1 cellular context compared by ENCODE assay signal in the genomic region with DNA sequence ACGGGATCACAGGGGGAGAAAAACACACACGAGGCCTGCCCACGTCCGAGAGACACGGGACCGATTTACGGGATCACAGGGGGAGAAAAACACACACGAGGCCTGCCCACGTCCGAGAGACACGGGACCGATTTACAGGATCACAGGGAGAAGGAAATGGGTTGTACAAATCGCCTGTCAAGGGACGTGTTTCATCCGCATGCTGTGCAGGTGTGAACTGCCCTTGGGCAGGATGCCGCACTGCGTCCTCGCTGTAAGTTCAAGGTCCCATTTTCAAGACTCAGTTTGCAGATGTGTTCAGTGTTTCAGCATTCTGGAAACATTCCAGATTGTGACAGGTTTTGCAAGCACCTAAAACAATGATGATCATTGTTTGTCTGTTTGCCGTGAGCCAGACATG.
TF ChIP-seq lines count a peak whose summit lies in the region.

No MANE protein-coding gene starts in this region.

TF ChIP-seq in HepG2, 621 proteins besides CTCF, POLR2A, EP300 and RAD21 (continued from another document):
- TF ChIP-seq, protein P1, sequence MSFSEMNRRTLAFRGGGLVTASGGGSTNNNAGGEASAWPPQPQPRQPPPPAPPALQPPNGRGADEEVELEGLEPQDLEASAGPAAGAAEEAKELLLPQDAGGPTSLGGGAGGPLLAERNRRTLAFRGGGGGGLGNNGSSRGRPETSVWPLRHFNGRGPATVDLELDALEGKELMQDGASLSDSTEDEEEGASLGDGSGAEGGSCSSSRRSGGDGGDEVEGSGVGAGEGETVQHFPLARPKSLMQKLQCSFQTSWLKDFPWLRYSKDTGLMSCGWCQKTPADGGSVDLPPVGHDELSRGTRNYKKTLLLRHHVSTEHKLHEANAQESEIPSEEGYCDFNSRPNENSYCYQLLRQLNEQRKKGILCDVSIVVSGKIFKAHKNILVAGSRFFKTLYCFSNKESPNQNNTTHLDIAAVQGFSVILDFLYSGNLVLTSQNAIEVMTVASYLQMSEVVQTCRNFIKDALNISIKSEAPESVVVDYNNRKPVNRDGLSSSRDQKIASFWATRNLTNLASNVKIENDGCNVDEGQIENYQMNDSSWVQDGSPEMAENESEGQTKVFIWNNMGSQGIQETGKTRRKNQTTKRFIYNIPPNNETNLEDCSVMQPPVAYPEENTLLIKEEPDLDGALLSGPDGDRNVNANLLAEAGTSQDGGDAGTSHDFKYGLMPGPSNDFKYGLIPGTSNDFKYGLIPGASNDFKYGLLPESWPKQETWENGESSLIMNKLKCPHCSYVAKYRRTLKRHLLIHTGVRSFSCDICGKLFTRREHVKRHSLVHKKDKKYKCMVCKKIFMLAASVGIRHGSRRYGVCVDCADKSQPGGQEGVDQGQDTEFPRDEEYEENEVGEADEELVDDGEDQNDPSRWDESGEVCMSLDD (CRISPR knock-in tag; IDR thresholded peaks at IDR 0.05; ENCODE audit: borderline replicate concordance): no peak
- TF ChIP-seq MLLT10 (CRISPR knock-in tag; IDR thresholded peaks at IDR 0.05): no peak
- TF ChIP-seq HMGA1 (CRISPR knock-in tag; conservative IDR thresholded peaks at IDR 0.05): no peak
- TF ChIP-seq, protein P2, sequence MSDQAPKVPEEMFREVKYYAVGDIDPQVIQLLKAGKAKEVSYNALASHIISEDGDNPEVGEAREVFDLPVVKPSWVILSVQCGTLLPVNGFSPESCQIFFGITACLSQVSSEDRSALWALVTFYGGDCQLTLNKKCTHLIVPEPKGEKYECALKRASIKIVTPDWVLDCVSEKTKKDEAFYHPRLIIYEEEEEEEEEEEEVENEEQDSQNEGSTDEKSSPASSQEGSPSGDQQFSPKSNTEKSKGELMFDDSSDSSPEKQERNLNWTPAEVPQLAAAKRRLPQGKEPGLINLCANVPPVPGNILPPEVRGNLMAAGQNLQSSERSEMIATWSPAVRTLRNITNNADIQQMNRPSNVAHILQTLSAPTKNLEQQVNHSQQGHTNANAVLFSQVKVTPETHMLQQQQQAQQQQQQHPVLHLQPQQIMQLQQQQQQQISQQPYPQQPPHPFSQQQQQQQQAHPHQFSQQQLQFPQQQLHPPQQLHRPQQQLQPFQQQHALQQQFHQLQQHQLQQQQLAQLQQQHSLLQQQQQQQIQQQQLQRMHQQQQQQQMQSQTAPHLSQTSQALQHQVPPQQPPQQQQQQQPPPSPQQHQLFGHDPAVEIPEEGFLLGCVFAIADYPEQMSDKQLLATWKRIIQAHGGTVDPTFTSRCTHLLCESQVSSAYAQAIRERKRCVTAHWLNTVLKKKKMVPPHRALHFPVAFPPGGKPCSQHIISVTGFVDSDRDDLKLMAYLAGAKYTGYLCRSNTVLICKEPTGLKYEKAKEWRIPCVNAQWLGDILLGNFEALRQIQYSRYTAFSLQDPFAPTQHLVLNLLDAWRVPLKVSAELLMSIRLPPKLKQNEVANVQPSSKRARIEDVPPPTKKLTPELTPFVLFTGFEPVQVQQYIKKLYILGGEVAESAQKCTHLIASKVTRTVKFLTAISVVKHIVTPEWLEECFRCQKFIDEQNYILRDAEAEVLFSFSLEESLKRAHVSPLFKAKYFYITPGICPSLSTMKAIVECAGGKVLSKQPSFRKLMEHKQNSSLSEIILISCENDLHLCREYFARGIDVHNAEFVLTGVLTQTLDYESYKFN (CRISPR knock-in tag; conservative IDR thresholded peaks at IDR 0.05): peak; percentile 38; the same call in 1 of the 2 replicates
- no peak for TF ChIP-seq POLR2AphosphoS5 (IDR thresholded peaks at IDR 0.05; ENCODE audit: low read depth, low read length)
- no peak for TF ChIP-seq EZH2 (conservative IDR thresholded peaks at IDR 0.05; ENCODE audit: low read depth, low read length)
- TF ChIP-seq ZNF549 (CRISPR knock-in tag; IDR thresholded peaks at IDR 0.05): no peak
- TF ChIP-seq, protein P3, sequence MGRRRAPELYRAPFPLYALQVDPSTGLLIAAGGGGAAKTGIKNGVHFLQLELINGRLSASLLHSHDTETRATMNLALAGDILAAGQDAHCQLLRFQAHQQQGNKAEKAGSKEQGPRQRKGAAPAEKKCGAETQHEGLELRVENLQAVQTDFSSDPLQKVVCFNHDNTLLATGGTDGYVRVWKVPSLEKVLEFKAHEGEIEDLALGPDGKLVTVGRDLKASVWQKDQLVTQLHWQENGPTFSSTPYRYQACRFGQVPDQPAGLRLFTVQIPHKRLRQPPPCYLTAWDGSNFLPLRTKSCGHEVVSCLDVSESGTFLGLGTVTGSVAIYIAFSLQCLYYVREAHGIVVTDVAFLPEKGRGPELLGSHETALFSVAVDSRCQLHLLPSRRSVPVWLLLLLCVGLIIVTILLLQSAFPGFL (CRISPR knock-in tag; IDR thresholded peaks at IDR 0.05): no peak
- TF ChIP-seq, protein P4, sequence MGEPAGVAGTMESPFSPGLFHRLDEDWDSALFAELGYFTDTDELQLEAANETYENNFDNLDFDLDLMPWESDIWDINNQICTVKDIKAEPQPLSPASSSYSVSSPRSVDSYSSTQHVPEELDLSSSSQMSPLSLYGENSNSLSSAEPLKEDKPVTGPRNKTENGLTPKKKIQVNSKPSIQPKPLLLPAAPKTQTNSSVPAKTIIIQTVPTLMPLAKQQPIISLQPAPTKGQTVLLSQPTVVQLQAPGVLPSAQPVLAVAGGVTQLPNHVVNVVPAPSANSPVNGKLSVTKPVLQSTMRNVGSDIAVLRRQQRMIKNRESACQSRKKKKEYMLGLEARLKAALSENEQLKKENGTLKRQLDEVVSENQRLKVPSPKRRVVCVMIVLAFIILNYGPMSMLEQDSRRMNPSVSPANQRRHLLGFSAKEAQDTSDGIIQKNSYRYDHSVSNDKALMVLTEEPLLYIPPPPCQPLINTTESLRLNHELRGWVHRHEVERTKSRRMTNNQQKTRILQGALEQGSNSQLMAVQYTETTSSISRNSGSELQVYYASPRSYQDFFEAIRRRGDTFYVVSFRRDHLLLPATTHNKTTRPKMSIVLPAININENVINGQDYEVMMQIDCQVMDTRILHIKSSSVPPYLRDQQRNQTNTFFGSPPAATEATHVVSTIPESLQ (CRISPR knock-in tag; conservative IDR thresholded peaks at IDR 0.05): no peak
- TF ChIP-seq, protein P5, sequence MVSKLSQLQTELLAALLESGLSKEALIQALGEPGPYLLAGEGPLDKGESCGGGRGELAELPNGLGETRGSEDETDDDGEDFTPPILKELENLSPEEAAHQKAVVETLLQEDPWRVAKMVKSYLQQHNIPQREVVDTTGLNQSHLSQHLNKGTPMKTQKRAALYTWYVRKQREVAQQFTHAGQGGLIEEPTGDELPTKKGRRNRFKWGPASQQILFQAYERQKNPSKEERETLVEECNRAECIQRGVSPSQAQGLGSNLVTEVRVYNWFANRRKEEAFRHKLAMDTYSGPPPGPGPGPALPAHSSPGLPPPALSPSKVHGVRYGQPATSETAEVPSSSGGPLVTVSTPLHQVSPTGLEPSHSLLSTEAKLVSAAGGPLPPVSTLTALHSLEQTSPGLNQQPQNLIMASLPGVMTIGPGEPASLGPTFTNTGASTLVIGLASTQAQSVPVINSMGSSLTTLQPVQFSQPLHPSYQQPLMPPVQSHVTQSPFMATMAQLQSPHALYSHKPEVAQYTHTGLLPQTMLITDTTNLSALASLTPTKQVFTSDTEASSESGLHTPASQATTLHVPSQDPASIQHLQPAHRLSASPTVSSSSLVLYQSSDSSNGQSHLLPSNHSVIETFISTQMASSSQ (IDR thresholded peaks at IDR 0.05; ENCODE audit: low read depth): no peak
- TF ChIP-seq, protein P5 (CRISPR knock-in tag; IDR thresholded peaks at IDR 0.05; ENCODE audit: borderline replicate concordance): peak; percentile 31; the same call in 1 of the 2 replicates
- TF ChIP-seq PAF1 (CRISPR knock-in tag; IDR thresholded peaks at IDR 0.05): no peak
- TF ChIP-seq ZNF891 (CRISPR knock-in tag; IDR thresholded peaks at IDR 0.05): no peak
- TF ChIP-seq, protein P6, sequence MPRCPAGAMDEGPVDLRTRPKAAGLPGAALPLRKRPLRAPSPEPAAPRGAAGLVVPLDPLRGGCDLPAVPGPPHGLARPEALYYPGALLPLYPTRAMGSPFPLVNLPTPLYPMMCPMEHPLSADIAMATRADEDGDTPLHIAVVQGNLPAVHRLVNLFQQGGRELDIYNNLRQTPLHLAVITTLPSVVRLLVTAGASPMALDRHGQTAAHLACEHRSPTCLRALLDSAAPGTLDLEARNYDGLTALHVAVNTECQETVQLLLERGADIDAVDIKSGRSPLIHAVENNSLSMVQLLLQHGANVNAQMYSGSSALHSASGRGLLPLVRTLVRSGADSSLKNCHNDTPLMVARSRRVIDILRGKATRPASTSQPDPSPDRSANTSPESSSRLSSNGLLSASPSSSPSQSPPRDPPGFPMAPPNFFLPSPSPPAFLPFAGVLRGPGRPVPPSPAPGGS (CRISPR knock-in tag; IDR thresholded peaks at IDR 0.05): no peak
- no peak for TF ChIP-seq REL (CRISPR knock-in tag; conservative IDR thresholded peaks at IDR 0.05)
- TF ChIP-seq SETDB1 (CRISPR knock-in tag; IDR thresholded peaks at IDR 0.05; ENCODE audit: borderline replicate concordance): no peak
- TF ChIP-seq SRSF9 (IDR thresholded peaks at IDR 0.05; ENCODE audit: borderline replicate concordance, insufficient read depth, low read depth, low read length, poor library complexity, severe bottlenecking): no peak
- no peak for TF ChIP-seq STAG1 (CRISPR knock-in tag; IDR thresholded peaks at IDR 0.05)
- TF ChIP-seq, protein P7, sequence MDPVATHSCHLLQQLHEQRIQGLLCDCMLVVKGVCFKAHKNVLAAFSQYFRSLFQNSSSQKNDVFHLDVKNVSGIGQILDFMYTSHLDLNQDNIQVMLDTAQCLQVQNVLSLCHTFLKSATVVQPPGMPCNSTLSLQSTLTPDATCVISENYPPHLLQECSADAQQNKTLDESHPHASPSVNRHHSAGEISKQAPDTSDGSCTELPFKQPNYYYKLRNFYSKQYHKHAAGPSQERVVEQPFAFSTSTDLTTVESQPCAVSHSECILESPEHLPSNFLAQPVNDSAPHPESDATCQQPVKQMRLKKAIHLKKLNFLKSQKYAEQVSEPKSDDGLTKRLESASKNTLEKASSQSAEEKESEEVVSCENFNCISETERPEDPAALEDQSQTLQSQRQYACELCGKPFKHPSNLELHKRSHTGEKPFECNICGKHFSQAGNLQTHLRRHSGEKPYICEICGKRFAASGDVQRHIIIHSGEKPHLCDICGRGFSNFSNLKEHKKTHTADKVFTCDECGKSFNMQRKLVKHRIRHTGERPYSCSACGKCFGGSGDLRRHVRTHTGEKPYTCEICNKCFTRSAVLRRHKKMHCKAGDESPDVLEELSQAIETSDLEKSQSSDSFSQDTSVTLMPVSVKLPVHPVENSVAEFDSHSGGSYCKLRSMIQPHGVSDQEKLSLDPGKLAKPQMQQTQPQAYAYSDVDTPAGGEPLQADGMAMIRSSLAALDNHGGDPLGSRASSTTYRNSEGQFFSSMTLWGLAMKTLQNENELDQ (CRISPR knock-in tag; IDR thresholded peaks at IDR 0.05; ENCODE audit: borderline replicate concordance): no peak
- TF ChIP-seq, protein P8, sequence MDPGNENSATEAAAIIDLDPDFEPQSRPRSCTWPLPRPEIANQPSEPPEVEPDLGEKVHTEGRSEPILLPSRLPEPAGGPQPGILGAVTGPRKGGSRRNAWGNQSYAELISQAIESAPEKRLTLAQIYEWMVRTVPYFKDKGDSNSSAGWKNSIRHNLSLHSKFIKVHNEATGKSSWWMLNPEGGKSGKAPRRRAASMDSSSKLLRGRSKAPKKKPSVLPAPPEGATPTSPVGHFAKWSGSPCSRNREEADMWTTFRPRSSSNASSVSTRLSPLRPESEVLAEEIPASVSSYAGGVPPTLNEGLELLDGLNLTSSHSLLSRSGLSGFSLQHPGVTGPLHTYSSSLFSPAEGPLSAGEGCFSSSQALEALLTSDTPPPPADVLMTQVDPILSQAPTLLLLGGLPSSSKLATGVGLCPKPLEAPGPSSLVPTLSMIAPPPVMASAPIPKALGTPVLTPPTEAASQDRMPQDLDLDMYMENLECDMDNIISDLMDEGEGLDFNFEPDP (CRISPR knock-in tag; conservative IDR thresholded peaks at IDR 0.05): no peak
- TF ChIP-seq HOXA5 (CRISPR knock-in tag; IDR thresholded peaks at IDR 0.05): no peak
- no peak for TF ChIP-seq AGO2 (optimal IDR thresholded peaks at IDR 0.05; ENCODE audit: low read depth, low read length)
- TF ChIP-seq ISX (CRISPR knock-in tag; conservative IDR thresholded peaks at IDR 0.05): no peak
- TF ChIP-seq SIN3A (IDR thresholded peaks at IDR 0.05; ENCODE audit: borderline replicate concordance, low read depth, low read length): no peak
- TF ChIP-seq DNMT3B (CRISPR knock-in tag; conservative IDR thresholded peaks at IDR 0.05): 0 out of 2 replicates have a peak, but pooled peaks have one; percentile 58
- TF ChIP-seq, protein P9, sequence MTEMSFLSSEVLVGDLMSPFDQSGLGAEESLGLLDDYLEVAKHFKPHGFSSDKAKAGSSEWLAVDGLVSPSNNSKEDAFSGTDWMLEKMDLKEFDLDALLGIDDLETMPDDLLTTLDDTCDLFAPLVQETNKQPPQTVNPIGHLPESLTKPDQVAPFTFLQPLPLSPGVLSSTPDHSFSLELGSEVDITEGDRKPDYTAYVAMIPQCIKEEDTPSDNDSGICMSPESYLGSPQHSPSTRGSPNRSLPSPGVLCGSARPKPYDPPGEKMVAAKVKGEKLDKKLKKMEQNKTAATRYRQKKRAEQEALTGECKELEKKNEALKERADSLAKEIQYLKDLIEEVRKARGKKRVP (CRISPR knock-in tag; IDR thresholded peaks at IDR 0.05): peak in 1 of 2 experiments; percentile 59; a peak in 2 of 4 replicates
